ENCODE assay signal across 24 cellular contexts in genomic region chr1:67784545-67785186, GRCh38. TPM values are rescaled to one million over a fixed set of nuclear protein-coding genes. Genes with fewer than 3 reads are reported as not detected.
"Had no signal": no experiment of that assay in that cellular context is flagged by ENCODE, and none has a peak within 500 bp of the region (broad histone marks: within the 10 kb centered on the region; RNA-seq: fewer than 3 reads in every experiment).

No MANE protein-coding gene starts in this region.

- H3K9me3 Mint-ChIP-seq: activated B cell treated with CpG ODN at 0.5 μM for 24 hours; activated CD4-positive, alpha-beta T cell treated with anti-CD3 and anti-CD28 coated beads, Interleukin-2, amount 10 ng/mL, durations not matched to agents 24 days and 14 days; central memory CD8-positive, alpha-beta T cell; naive B cell had no signal

- H3K36me3 Mint-ChIP-seq: activated naive CD8-positive, alpha-beta T cell; naive B cell had no signal

- H3K4me3 ChIP-seq: body of pancreas, lung, stomach, testis, upper lobe of left lung had no signal

- H3K4me3 Mint-ChIP-seq: activated B cell treated with CpG ODN at 0.5 μM for 24 hours; activated CD4-positive, alpha-beta T cell treated with anti-CD3 and anti-CD28 coated beads, Interleukin-2, amount 10 ng/mL, durations not matched to agents 24 days and 14 days; activated CD8-positive, alpha-beta T cell treated with anti-CD3 and anti-CD28 coated beads, Interleukin-2, amount 10 ng/mL, durations not matched to agents 7 days and 5 days; activated naive CD8-positive, alpha-beta T cell; central memory CD8-positive, alpha-beta T cell; naive B cell had no signal

- DNase-seq: activated B cell treated with CpG ODN at 0.5 μM for 24 hours; activated CD4-positive, alpha-beta T cell treated with anti-CD3 and anti-CD28 coated beads, Interleukin-2, amount 10 ng/mL, durations not matched to agents 24 days and 14 days; activated CD8-positive, alpha-beta memory T cell treated with anti-CD3 and anti-CD28 coated beads, Interleukin-2, amount 50 U/mL, for 4 hours; activated CD8-positive, alpha-beta T cell treated with anti-CD3 and anti-CD28 coated beads, Interleukin-2, amount 10 ng/mL, durations not matched to agents 7 days and 5 days; activated gamma-delta T cell treated with Interleukin-2 at 50 U/mL for 16 hours; activated T-cell treated with anti-CD3 and anti-CD28 coated beads, Interleukin-2, amount 50 U/mL, for 48 hours; amniotic stem cell; body of pancreas; cortex of kidney; effector memory CD4-positive, alpha-beta T cell; erythroblast; hypothalamus; left colon; naive B cell; stimulated activated CD4-positive, alpha-beta T cell treated with anti-CD3 and anti-CD28 coated beads, Interleukin-12 subunit alpha, Interleukin-12 subunit beta, amount 100 ng/mL, for 4 hours; stimulated activated CD4-positive, alpha-beta T cell treated with anti-CD3 and anti-CD28 coated beads, Interleukin-2, amount 100 ng/mL, for 24 hours; stomach; testis; upper lobe of left lung had no signal

- H3K27me3 ChIP-seq: body of pancreas, stomach, testis, upper lobe of left lung had no signal

- H3K4me1 ChIP-seq: body of pancreas, testis had no signal

- H3K9me3 ChIP-seq: body of pancreas, stomach, testis, upper lobe of left lung had no signal

- H3K27me3 Mint-ChIP-seq: activated B cell treated with CpG ODN at 0.5 μM for 24 hours had no signal

- H3K27ac Mint-ChIP-seq: activated B cell treated with CpG ODN at 0.5 μM for 24 hours; activated CD4-positive, alpha-beta T cell treated with anti-CD3 and anti-CD28 coated beads, Interleukin-2, amount 10 ng/mL, durations not matched to agents 24 days and 14 days; activated CD8-positive, alpha-beta T cell treated with anti-CD3 and anti-CD28 coated beads, Interleukin-2, amount 10 ng/mL, durations not matched to agents 7 days and 5 days; activated naive CD8-positive, alpha-beta T cell; naive B cell had no signal

- ATAC-seq: activated CD8-positive, alpha-beta T cell treated with anti-CD3 and anti-CD28 coated beads, Interleukin-2, amount 10 ng/mL, durations not matched to agents 7 days and 5 days; body of pancreas; left colon had no signal

- H3K4me1 Mint-ChIP-seq: activated B cell treated with CpG ODN at 0.5 μM for 24 hours; activated CD4-positive, alpha-beta T cell treated with anti-CD3 and anti-CD28 coated beads, Interleukin-2, amount 10 ng/mL, durations not matched to agents 24 days and 14 days; central memory CD8-positive, alpha-beta T cell; naive B cell had no signal

- H3K27ac ChIP-seq: body of pancreas, parathyroid adenoma, stomach, testis, upper lobe of left lung had no signal

- H3K36me3 ChIP-seq: stomach, upper lobe of left lung had no signal

- FAIRE-seq: TTC549 had no signal

RNA-seq across cellular contexts. Expression of gene GNG12, which starts 48.6 kb away (rescaled TPM):
- total RNA-seq: activated B cell treated with CpG ODN at 0.5 μM for 24 hours; activated CD8-positive, alpha-beta T cell treated with anti-CD3 and anti-CD28 coated beads, Interleukin-2, amount 10 ng/mL, durations not matched to agents 7 days and 5 days had no signal
